In genomic region chr1:179169616-179170467, GRCh38 we compare ENCODE assay signal across 11 cellular contexts. TPM values are rescaled to one million over a fixed set of nuclear protein-coding genes. Genes with fewer than 3 reads are reported as not detected.
DNase-seq lines count a peak whose midpoint lies in the region; ATAC-seq and TF ChIP-seq lines count a peak whose summit lies in the region.
"Had no signal": no experiment of that assay in that cellular context is flagged by ENCODE, and none has a peak within 500 bp of the region (broad histone marks: within the 10 kb centered on the region; RNA-seq: fewer than 3 reads in every experiment).

No MANE protein-coding gene starts in this region.

- dilution Hi-C loops in IMR-90 (cut with HindIII; ENCODE audit: low sequenced_read_pairs, unreplicated experiment) = no loop called here

- H2AFZ ChIP-seq in IMR-90 (replicated peaks; ENCODE audit: low read length, poor library complexity) = no peak overlapping the region

- no peaks in the 10 kb centered on the region for H3K9me3 ChIP-seq in IMR-90 (ENCODE audit: control insufficient read depth, insufficient read depth, low read length)

- CTCF ChIA-PET in IMR-90 (lab: Yijun Ruan, JAX) = interaction anchor here (0.6 kb wide), 1 partner anchor 120 kb away, joined by 3 read pairs; no protein-coding TSS in a partner anchor

- POLR2A ChIA-PET in IMR-90 (lab: Charles Lee; ENCODE audit: unreplicated experiment) = no interaction called here

- peak overlapping the region; percentile 93 for H3K23ac ChIP-seq in IMR-90 (ENCODE audit: low read depth, low read length)

- no CpG with 5 or more reads among the region's 3 CpGs for WGBS in IMR-90 (ENCODE audit: extremely low coverage in 2 of 2, insufficient read length in 1 of 2), 2 experiments

- H2AK5ac ChIP-seq in IMR-90 (ENCODE audit: low read depth, low read length) = peak overlapping the region; percentile 99

- in situ Hi-C loops in IMR-90 (cut with MboI; ENCODE audit: low sequenced_read_pairs) = no loop called here

- H3K27me3 ChIP-seq in IMR-90 (ENCODE audit: control insufficient read depth, insufficient read depth, low read length) = no peaks in the 10 kb centered on the region

- H2BK15ac ChIP-seq in IMR-90 (ENCODE audit: low read depth, low read length) = peak overlapping the region; percentile 89

- H4K5ac ChIP-seq in IMR-90 (ENCODE audit: low read depth, low read length) = peak overlapping the region; percentile 9; the same call in 1 of the 2 replicates

- peaks cover 6% of the 10 kb centered on the region for H3K4me1 ChIP-seq in IMR-90 (ENCODE audit: control insufficient read depth, insufficient read depth, low read length)

- peak overlapping the region; percentile 19; the same call in 1 of the 2 replicates for H3K4me2 ChIP-seq in IMR-90 (ENCODE audit: low read depth, low read length)

- H4K91ac ChIP-seq in IMR-90 (ENCODE audit: insufficient read depth, low read depth, low read length) = peak overlapping the region; percentile 55

- H4K20me1 ChIP-seq in IMR-90 (ENCODE audit: insufficient read depth, low read length) = no peaks in the 10 kb centered on the region

- peak overlapping the region; percentile 89 for H2BK5ac ChIP-seq in IMR-90 (ENCODE audit: low read depth, low read length, poor library complexity, severe bottlenecking)

- H3K14ac ChIP-seq in IMR-90 (replicated peaks; ENCODE audit: low read depth, low read length) = peak overlapping the region; percentile 94

- H3K9me1 ChIP-seq in IMR-90 (ENCODE audit: insufficient read depth, low read length) = peaks cover 4% of the 10 kb centered on the region

- DNase-seq in AG08396 (ENCODE audit: low spot score) = peak; percentile 13
- DNase-seq in IMR-90 = peak; percentile 85
- peak; percentile 35 for DNase-seq in amniotic stem cell (lab: John Stamatoyannopoulos, UW)
- peak; percentile 35 for DNase-seq in hepatic stellate cell (ENCODE audit: low spot score)
- DNase-seq in NCI-H2196 (lab: John Stamatoyannopoulos, UW; ENCODE audit: unreplicated experiment) = no peak
- no peak for DNase-seq in NCI-H1417 treated with DMSO at 0.1 percent for 48 hours (lab: John Stamatoyannopoulos, UW)
- DNase-seq in COLO829 (ENCODE audit: low spot score) = no peak
- DNase-seq: activated CD4-positive, CD25-positive, alpha-beta regulatory T cell; activated naive CD8-positive, alpha-beta T cell treated with anti-CD3 and anti-CD28 coated beads for 36 hours; stimulated activated CD4-positive, alpha-beta T cell treated with anti-CD3 and anti-CD28 coated beads, Interleukin-15, amount 100 ng/mL, for 24 hours had no signal

- no peak overlapping the region for H3K4me3 ChIP-seq in IMR-90 (ENCODE audit: insufficient read depth, low read depth, low read length)

- TF ChIP-seq RAD21 in IMR-90 (IDR thresholded peaks at IDR 0.05; ENCODE audit: low read length) = no peak

- no peak for TF ChIP-seq POLR2A in IMR-90 (IDR thresholded peaks at IDR 0.05; ENCODE audit: low read depth, low read length)

- no peak for TF ChIP-seq CTCF in IMR-90 (conservative IDR thresholded peaks at IDR 0.05; ENCODE audit: low read depth, low read length)

- H2BK120ac ChIP-seq in IMR-90 (ENCODE audit: low read depth, low read length) = peak overlapping the region; percentile 95

- H3K4ac ChIP-seq in IMR-90 (ENCODE audit: low read depth, low read length) = peak overlapping the region; percentile 97

- H3K56ac ChIP-seq in IMR-90 (ENCODE audit: extremely low read depth, insufficient read depth, low read length) = peak overlapping the region; percentile 41

- H2AK9ac ChIP-seq in IMR-90 (replicated peaks; ENCODE audit: low read depth, low read length, poor library complexity) = peak overlapping the region; percentile 83

- H3K9ac ChIP-seq in IMR-90 (ENCODE audit: low read depth, low read length) = no peak overlapping the region

- ATAC-seq in IMR-90 (ENCODE audit: low read depth) = peak; percentile 84
- no peak for ATAC-seq in GM19455 (IDR thresholded peaks at IDR 0.05; ENCODE audit: unreplicated experiment)

- intact Hi-C loops in IMR-90 (cut with micrococcal nuclease) = no loop called here

- BruUV-seq in IMR-90 (replicated peaks; lab: Mats Ljungman, UMichigan) = no TSS peak

- peak overlapping the region; percentile 79 for H3K18ac ChIP-seq in IMR-90 (ENCODE audit: low read depth, low read length)

- peaks cover 17 to 38% of the 10 kb centered on the region in 2 experiments for H3K79me1 ChIP-seq in IMR-90 (ENCODE audit: low read depth in 1 of 2, low read length in 2 of 2)

- H2BK20ac ChIP-seq in IMR-90 (ENCODE audit: low read depth, low read length) = peak overlapping the region; percentile 96

- peak overlapping the region; percentile 50; the same call in 1 of the 2 replicates for H3K27ac ChIP-seq in IMR-90 (ENCODE audit: insufficient read depth, low read length)

- no peaks in the 10 kb centered on the region for H3K36me3 ChIP-seq in IMR-90 (ENCODE audit: control insufficient read depth, insufficient read depth, low read length)

- H4K8ac ChIP-seq in IMR-90 (ENCODE audit: low read depth in 2 of 2, low read length in 2 of 2) = peak overlapping the region; percentile 58 to 91; a peak in 3 of 4 replicates

TF ChIP-seq in IMR-90, 13 proteins besides CTCF, POLR2A, EP300 and RAD21:
- TF ChIP-seq RFX5 (IDR thresholded peaks at IDR 0.05; ENCODE audit: low read depth, low read length) (no peak), MXI1 (IDR thresholded peaks at IDR 0.05; ENCODE audit: borderline replicate concordance, low read depth, low read length) (no peak), USF2 (IDR thresholded peaks at IDR 0.05; ENCODE audit: low read depth, low read length) (no peak), SMC3 (IDR thresholded peaks at IDR 0.05; ENCODE audit: low read depth, low read length) (no peak), ELK1 (IDR thresholded peaks at IDR 0.05; ENCODE audit: borderline replicate concordance, low read depth, low read length) (no peak), MAZ (IDR thresholded peaks at IDR 0.05; ENCODE audit: borderline replicate concordance, low read depth, low read length) (no peak), CHD1 (IDR thresholded peaks at IDR 0.05; ENCODE audit: low read depth, low read length) (no peak), FOS (IDR thresholded peaks at IDR 0.05; ENCODE audit: low read depth, low read length) (peak; percentile 85), BHLHE40 (IDR thresholded peaks at IDR 0.05; ENCODE audit: low read depth, low read length) (no peak), CEBPB (IDR thresholded peaks at IDR 0.05; ENCODE audit: low read depth, low read length) (peak; percentile 92), MAFK (IDR thresholded peaks at IDR 0.05; ENCODE audit: low read depth, low read length) (no peak), NFE2L2 (IDR thresholded peaks at IDR 0.05; ENCODE audit: low read depth, low read length) (no peak), RCOR1 (IDR thresholded peaks at IDR 0.05; ENCODE audit: insufficient replicate concordance, low read length) (peak; percentile 63)

RNA-seq across cellular contexts. Expression of gene ABL2, which starts 59.6 kb away (rescaled TPM):
- total RNA-seq in IMR-90 (2012; rRNA removed) = 88.3 and 110 TPM in 2 replicates
- polyA plus RNA-seq in IMR-90 (2012; rRNA removed) = 9.0 and 9.7 TPM in 2 replicates
- 2.6 and 2.9 TPM in 2 replicates for polyA plus RNA-seq in IMR-90 (2012; cell fraction: cytosol; rRNA removed)
- polyA plus RNA-seq in IMR-90 (2012; cell fraction: nucleus; rRNA removed; ENCODE audit: low replicate concordance) = 17.3 and 33.4 TPM in 2 replicates

Comparison
In these comparisons a context has a peak if more than half of its experiments do, and no peak if none do; other contexts are left out.
1. DNase-seq: peak in AG08396 (single experiment), IMR-90 (single experiment), amniotic stem cell (single experiment) and hepatic stellate cell (single experiment); none in NCI-H2196 (single experiment), NCI-H1417 treated with DMSO at 0.1 percent for 48 hours (single experiment) and COLO829 (single experiment).